ENCODE assay signal across 8 cellular contexts in the genomic region with DNA sequence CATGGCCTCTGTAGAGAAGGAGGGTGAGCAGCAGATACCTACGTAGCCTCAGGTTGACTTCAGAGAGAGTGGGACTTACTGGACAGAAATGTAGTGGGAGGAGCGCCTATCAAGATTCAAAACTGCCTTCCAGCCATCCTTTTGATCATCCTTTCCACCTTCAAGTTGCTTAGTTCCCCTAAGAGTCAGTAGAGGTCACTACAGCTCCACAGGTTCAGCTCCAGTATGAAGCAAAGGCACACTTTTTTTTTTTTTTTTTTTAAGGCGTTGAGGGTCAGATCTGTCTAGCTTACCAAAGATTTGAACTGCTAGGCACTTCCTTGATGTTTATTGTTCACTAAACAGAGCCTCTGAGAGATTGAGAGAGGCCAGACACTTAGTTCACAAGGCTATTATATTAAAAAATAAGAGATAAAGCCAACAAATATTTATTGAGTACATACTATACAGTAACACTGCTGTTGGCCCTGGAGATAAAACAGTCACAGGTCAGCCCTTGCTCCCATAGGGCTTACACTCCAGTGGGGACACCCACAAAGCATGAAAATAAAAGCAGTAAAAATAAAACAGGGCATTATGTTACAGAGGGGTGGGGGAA. TPM values are rescaled to one million over a fixed set of nuclear protein-coding genes. Genes with fewer than 3 reads are reported as not detected.
A peak's percentile ranks its signal among the peaks of the same experiment; 100 is the strongest.
DNase-seq lines count a peak whose midpoint lies in the region; ATAC-seq, FAIRE-seq and TF ChIP-seq lines count a peak whose summit lies in the region.

No MANE protein-coding gene starts in this region.

- peak; percentile 57 for TF ChIP-seq CTCF in AG04449 (IDR thresholded peaks at IDR 0.05; ENCODE audit: insufficient read depth, low read length, missing control alignments)
- TF ChIP-seq CTCF in endothelial cell (IDR thresholded peaks at IDR 0.05; ENCODE audit: unreplicated experiment), result peak; percentile 23

- no peak overlapping the region for H3K4me3 Mint-ChIP-seq in endothelial cell (ENCODE audit: unreplicated experiment)
- H3K4me3 Mint-ChIP-seq in naive B cell, result peak overlapping the region in 4 of 8 donors; percentile 19 to 75 (median 58)

- H3K27ac Mint-ChIP-seq in endothelial cell (ENCODE audit: unreplicated experiment), result no peak overlapping the region
- peak overlapping the region in 2 of 6 donors; percentile 39 to 87 for H3K27ac Mint-ChIP-seq in naive B cell

- peak; percentile 81 for FAIRE-seq in TTC549 (lab: Jason Lieb, UNC)

- H3K9me3 Mint-ChIP-seq in endothelial cell (ENCODE audit: unreplicated experiment), result no peaks in the 10 kb centered on the region
- no peaks in the 10 kb centered on the region for H3K9me3 Mint-ChIP-seq in naive B cell

- peaks cover 15% of the 10 kb centered on the region for H3K4me1 Mint-ChIP-seq in endothelial cell (ENCODE audit: unreplicated experiment)
- peaks cover 19 to 25% (median 23%) of the 10 kb centered on the region in 3 donors for H3K4me1 Mint-ChIP-seq in naive B cell

- H3K36me3 Mint-ChIP-seq in endothelial cell (ENCODE audit: low read depth, unreplicated experiment) (peaks cover 24% of the 10 kb centered on the region), naive B cell (peaks cover 7 to 25% of the 10 kb centered on the region in 2 donors)

- CTCF ChIA-PET in AG04449 (lab: Yijun Ruan, JAX), result interaction anchor here (0.6 to 24.3 kb wide), 25 partner anchors 10 to 268 kb away, joined by 3 to 499 read pairs (median 5); a partner anchor contains a TSS

- no peak overlapping the region for H3K4me3 ChIP-seq in AG04449 (ENCODE audit: low read depth, low read length)

- POLR2A ChIA-PET in AG04449 (lab: Yijun Ruan, JAX), result interaction anchor here (1.6 kb wide), 1 partner anchor 77 kb away, joined by 7 read pairs; no protein-coding TSS in a partner anchor

- no peak for DNase-seq in AG04449 (ENCODE audit: low read depth, low spot score)
- peak; percentile 28 for DNase-seq in GF-D8 (lab: John Stamatoyannopoulos, UW)
- DNase-seq in NCI-H146 (lab: John Stamatoyannopoulos, UW), result peak; percentile 66
- DNase-seq in endothelial cell (ENCODE audit: low spot score), result peak; percentile 31
- peak; percentile 61 for DNase-seq in naive B cell

- ATAC-seq in naive B cell (ENCODE audit: low read depth in 2 of 2) (peak; percentile 24 to 31), GM19463 (IDR thresholded peaks at IDR 0.05; ENCODE audit: unreplicated experiment) (no peak), HG03175 (IDR thresholded peaks at IDR 0.05; ENCODE audit: unreplicated experiment) (no peak)

- H3K27me3 Mint-ChIP-seq in endothelial cell (ENCODE audit: unreplicated experiment) (peaks cover 19% of the 10 kb centered on the region), naive B cell (no peaks in the 10 kb centered on the region)

RNA-seq across cellular contexts. Expression of a gene that starts 3.1 kb away (rescaled TPM):
- 0.77 TPM for total RNA-seq in endothelial cell (ENCODE audit: unreplicated experiment)
- 1 to 10 TPM in 5 of 6 donors, under 1 TPM in 1; 0.60 to 5.2 (median 2.9) TPM for polyA plus RNA-seq in naive B cell (ENCODE audit: low read depth in 6 of 6)

RNA-seq across cellular contexts. Expression of a gene that starts 16.6 kb away (rescaled TPM):
- total RNA-seq in endothelial cell (ENCODE audit: unreplicated experiment), result 1.6 TPM
- polyA plus RNA-seq in naive B cell (ENCODE audit: low read depth in 6 of 6), result under 1 TPM in 1 of 6 donors, not detected in 5; 0.15 TPM

RNA-seq across cellular contexts. Expression of a gene that starts 18.7 kb away (rescaled TPM):
- total RNA-seq in endothelial cell (ENCODE audit: unreplicated experiment), result 171 TPM
- 100 to 1,000 TPM; 202 to 349 (median 224) TPM for polyA plus RNA-seq in naive B cell (ENCODE audit: low read depth in 6 of 6)

RNA-seq across cellular contexts. Expression of a gene that starts 19.0 kb away (rescaled TPM):
- total RNA-seq in endothelial cell (ENCODE audit: unreplicated experiment), result 32.6 TPM
- polyA plus RNA-seq in naive B cell (ENCODE audit: low read depth in 6 of 6), result 10 to 100 TPM in 1 of 6 donors, 1 to 10 TPM in 5; 3.3 to 14.2 (median 7.6) TPM

RNA-seq across cellular contexts. Expression of a gene that starts 24.4 kb away (rescaled TPM):
- 133 TPM for total RNA-seq in endothelial cell (ENCODE audit: unreplicated experiment)
- 1 to 10 TPM in 5 of 6 donors, under 1 TPM in 1; 0.06 to 8.0 (median 3.4) TPM for polyA plus RNA-seq in naive B cell (ENCODE audit: low read depth in 6 of 6)

Comparison
In these comparisons a context has a peak if more than half of its experiments do, and no peak if none do; other contexts are left out.
1. ATAC-seq: peak in naive B cell (2 of 2); none in GM19463 (single experiment) and HG03175 (single experiment).